1 cellular context compared by ENCODE assay signal in genomic region chr7:17307033-17307432, GRCh38.
TF ChIP-seq lines count a peak whose summit lies in the region.

No MANE protein-coding gene starts in this region.

TF ChIP-seq in SK-N-SH, 30 proteins besides CTCF, POLR2A, EP300 and RAD21 (continued from another document):
- no peak for TF ChIP-seq ZBTB33 (IDR thresholded peaks at IDR 0.05; ENCODE audit: borderline replicate concordance, low read depth)
- no peak for TF ChIP-seq TEAD4 (IDR thresholded peaks at IDR 0.05; ENCODE audit: borderline replicate concordance, insufficient read depth)
- no peak for TF ChIP-seq FOXJ3 (CRISPR knock-in tag; IDR thresholded peaks at IDR 0.05)
